Comparison of ENCODE assay signal across 17 cellular contexts in genomic region chr10:12615296-12616220, GRCh38.
"Had no signal": no experiment of that assay in that cellular context is flagged by ENCODE, and none has a peak within 500 bp of the region (broad histone marks: within the 10 kb centered on the region; RNA-seq: fewer than 3 reads in every experiment).

No MANE protein-coding gene starts in this region.

- H3K9me3 ChIP-seq: neutrophil, right atrium auricular region, stomach, thoracic aorta, vagina had no signal

- H3K4me1 ChIP-seq: right atrium auricular region, stomach, vagina had no signal

- DNase-seq: effector memory CD8-positive, alpha-beta T cell; foreskin melanocyte; head of caudate nucleus; hippocampal formation; kidney glomerular epithelial cell; naive B cell; small intestine; stimulated activated CD4-positive, alpha-beta T cell treated with anti-CD3 and anti-CD28 coated beads, Interleukin-12 subunit alpha, Interleukin-12 subunit beta, amount 100 ng/mL, for 4 hours; stimulated activated naive CD4-positive, alpha-beta T cell; stomach; substantia nigra had no signal

- H3K27me3 ChIP-seq: right atrium auricular region, stomach, vagina had no signal

- H3K27ac ChIP-seq: neutrophil, right atrium auricular region, stomach, thoracic aorta, vagina had no signal

- ATAC-seq: effector memory CD8-positive, alpha-beta T cell had no signal

- H3K36me3 ChIP-seq: neutrophil, right atrium auricular region, stomach, thoracic aorta, vagina had no signal

- FAIRE-seq: colon, islet of Langerhans, small intestine had no signal

- H3K4me3 ChIP-seq: right atrium auricular region, stomach, thoracic aorta, vagina had no signal
